12 cellular contexts compared by ENCODE assay signal in genomic region chr4:147060171-147060931, GRCh38.
DNase-seq lines count a peak whose midpoint lies in the region; ATAC-seq and TF ChIP-seq lines count a peak whose summit lies in the region.
"Had no signal": no experiment of that assay in that cellular context is flagged by ENCODE, and none has a peak within 500 bp of the region (broad histone marks: within the 10 kb centered on the region; RNA-seq: fewer than 3 reads in every experiment).

No MANE protein-coding gene starts in this region.

- ATAC-seq in left cardiac atrium = peak; percentile 55 to 78
- ATAC-seq in HG02870 (IDR thresholded peaks at IDR 0.05; ENCODE audit: unreplicated experiment) = no peak
- ATAC-seq in HG03039 (IDR thresholded peaks at IDR 0.05; ENCODE audit: unreplicated experiment) = no peak

- H3K4me3 Mint-ChIP-seq in T-helper 2 cell treated with Interferon-gamma antibody and Interleukin-4, amounts not matched to agents 5 μg/mL and 100 μg/mL, for 36 hours = no peak overlapping the region
- H3K4me3 Mint-ChIP-seq: stimulated activated naive B cell treated with anti-CD40 and anti-IgM and Interleukin-4, amounts not matched to agents 10 μg/mL and 1 μg/mL and 100 μg/mL, for 72 hours had no signal

- H3K9me3 Mint-ChIP-seq in T-helper 2 cell treated with Interferon-gamma antibody and Interleukin-4, amounts not matched to agents 5 μg/mL and 100 μg/mL, for 36 hours = no peaks in the 10 kb centered on the region
- H3K9me3 Mint-ChIP-seq: stimulated activated naive B cell treated with anti-CD40 and anti-IgM and Interleukin-4, amounts not matched to agents 10 μg/mL and 1 μg/mL and 100 μg/mL, for 72 hours had no signal

- TF ChIP-seq CTCF in astrocyte of the spinal cord (IDR thresholded peaks at IDR 0.05; ENCODE audit: low read depth, low read length) = no peak

- peak; percentile 88 for DNase-seq in GM04503 (ENCODE audit: low read depth)
- peak; percentile 92 for DNase-seq in astrocyte of the spinal cord (ENCODE audit: low read depth, low spot score)
- DNase-seq in left cardiac atrium = no peak
- DNase-seq in skeletal muscle cell (ENCODE audit: low read depth) = peak; percentile 81
- DNase-seq in activated CD4-positive, alpha-beta T cell treated with anti-CD3 and anti-CD28 coated beads for 1 hour = no peak
- no peak for DNase-seq in T-helper 2 cell treated with Interferon-gamma antibody and Interleukin-4, amounts not matched to agents 5 μg/mL and 100 μg/mL, for 36 hours (ENCODE audit: low spot score)
- DNase-seq: activated CD8-positive, alpha-beta memory T cell treated with anti-CD3 and anti-CD28 coated beads, Interleukin-2, amount 50 U/mL, for 48 hours; H7; stimulated activated CD4-positive, alpha-beta T cell treated with anti-CD3 and anti-CD28 coated beads, Interleukin-1b, Interleukin-23, amount 100 ng/mL, for 48 hours; stimulated activated naive B cell treated with anti-CD40 and anti-IgM and Interleukin-4, amounts not matched to agents 10 μg/mL and 1 μg/mL and 100 μg/mL, for 72 hours had no signal

- in situ Hi-C loops in astrocyte of the spinal cord (cut with HindIII; ENCODE audit: low sequenced_read_pairs) = no loop called here

- intact Hi-C loops in left cardiac atrium (cut with DNase I) = no loop called here

- peaks cover 2% of the 10 kb centered on the region for H3K27me3 Mint-ChIP-seq in T-helper 2 cell treated with Interferon-gamma antibody and Interleukin-4, amounts not matched to agents 5 μg/mL and 100 μg/mL, for 36 hours (ENCODE audit: low read depth)

- peaks cover 10% of the 10 kb centered on the region for H3K4me1 Mint-ChIP-seq in T-helper 2 cell treated with Interferon-gamma antibody and Interleukin-4, amounts not matched to agents 5 μg/mL and 100 μg/mL, for 36 hours (ENCODE audit: low read depth)

- H3K27ac Mint-ChIP-seq in T-helper 2 cell treated with Interferon-gamma antibody and Interleukin-4, amounts not matched to agents 5 μg/mL and 100 μg/mL, for 36 hours = no peak overlapping the region
- H3K27ac Mint-ChIP-seq: stimulated activated naive B cell treated with anti-CD40 and anti-IgM and Interleukin-4, amounts not matched to agents 10 μg/mL and 1 μg/mL and 100 μg/mL, for 72 hours had no signal

- no peak overlapping the region for H3K4me3 ChIP-seq in astrocyte of the spinal cord (ENCODE audit: low read depth, low read length)
- no peak overlapping the region for H3K4me3 ChIP-seq in skeletal muscle cell (ENCODE audit: low read depth, low read length)

- no peaks in the 10 kb centered on the region for H3K36me3 Mint-ChIP-seq in T-helper 2 cell treated with Interferon-gamma antibody and Interleukin-4, amounts not matched to agents 5 μg/mL and 100 μg/mL, for 36 hours (ENCODE audit: low read depth)
- H3K36me3 Mint-ChIP-seq: stimulated activated naive B cell treated with anti-CD40 and anti-IgM and Interleukin-4, amounts not matched to agents 10 μg/mL and 1 μg/mL and 100 μg/mL, for 72 hours had no signal

Comparison
In these comparisons a context has a peak if more than half of its experiments do, and no peak if none do; other contexts are left out.
1. DNase-seq: peak in GM04503 (single experiment), astrocyte of the spinal cord (single experiment) and skeletal muscle cell (single experiment); none in left cardiac atrium (single experiment), activated CD4-positive, alpha-beta T cell treated with anti-CD3 and anti-CD28 coated beads for 1 hour (single experiment) and T-helper 2 cell treated with Interferon-gamma antibody and Interleukin-4, amounts not matched to agents 5 μg/mL and 100 μg/mL, for 36 hours (single experiment).
2. ATAC-seq: peak in left cardiac atrium (2 of 2); none in HG02870 (single experiment) and HG03039 (single experiment).